23 cellular contexts compared by ENCODE assay signal in the genomic region with DNA sequence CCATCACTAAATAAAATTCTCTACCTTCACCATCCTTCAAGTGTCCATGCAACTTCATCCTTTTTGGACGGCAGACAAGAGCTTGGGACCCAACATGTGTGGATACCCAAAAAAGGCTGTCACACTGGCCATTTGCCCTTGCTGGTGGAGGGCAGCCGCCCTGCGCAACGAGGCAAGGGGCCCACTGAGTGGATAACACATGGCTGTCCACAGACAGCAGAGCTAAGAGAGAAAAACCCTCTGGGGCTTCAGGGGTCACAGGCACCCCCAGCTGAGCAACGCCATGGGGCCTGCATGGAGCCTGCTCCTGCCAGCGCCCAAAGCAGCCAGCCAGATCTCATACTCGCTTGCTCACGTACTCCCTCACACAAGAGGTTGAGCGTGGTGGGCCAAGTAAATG.
"Had no signal": no experiment of that assay in that cellular context is flagged by ENCODE, and none has a peak within 500 bp of the region (broad histone marks: within the 10 kb centered on the region; RNA-seq: fewer than 3 reads in every experiment).

No MANE protein-coding gene starts in this region.

- H3K4me1 Mint-ChIP-seq: naive thymus-derived CD4-positive, alpha-beta T cell had no signal

- DNase-seq: hippocampal formation; left colon; midbrain; mucosa of descending colon; naive thymus-derived CD4-positive, alpha-beta T cell; nucleus accumbens; right lobe of liver; stimulated activated CD4-positive, alpha-beta T cell treated with anti-CD3 and anti-CD28 coated beads, Interleukin-1b, Interleukin-23, amount 100 ng/mL, for 48 hours; stimulated activated CD4-positive, alpha-beta T cell treated with anti-CD3 and anti-CD28 coated beads, Interleukin-2, amount 100 ng/mL, for 48 hours; stimulated activated CD4-positive, alpha-beta T cell treated with anti-CD3 and anti-CD28 coated beads, Interleukin-4, amount 100 ng/mL, for 4 hours; stimulated activated naive CD4-positive, alpha-beta T cell; tibial artery; trophoblast cell; upper lobe of right lung had no signal

- H3K27ac Mint-ChIP-seq: naive thymus-derived CD4-positive, alpha-beta T cell; natural killer cell treated with Interleukin-12 subunit alpha and Interleukin-12 subunit beta and Interleukin-15 and Interleukin-18, amount 100 ng/mL, for 72 hours; stimulated activated naive CD8-positive, alpha-beta T cell treated with anti-CD3 and anti-CD28 coated beads, Interleukin-15, Interleukin-2, amounts not matched to agents 100 ng/mL and 50 ng/mL, for 24 hours had no signal

- H3K9me3 ChIP-seq: left lung, mucosa of descending colon, pancreas, psoas muscle, right lobe of liver, suprapubic skin, thoracic aorta, tibial artery, upper lobe of right lung had no signal

- H3K27me3 ChIP-seq: left lung, pancreas, right lobe of liver, suprapubic skin, tibial artery, upper lobe of right lung had no signal

- H3K36me3 Mint-ChIP-seq: naive thymus-derived CD4-positive, alpha-beta T cell; natural killer cell treated with Interleukin-12 subunit alpha and Interleukin-12 subunit beta and Interleukin-15 and Interleukin-18, amount 100 ng/mL, for 72 hours had no signal

- H3K27ac ChIP-seq: left lung, pancreas, psoas muscle, right lobe of liver, suprapubic skin, thoracic aorta, tibial artery, upper lobe of right lung had no signal

- H3K4me3 Mint-ChIP-seq: naive thymus-derived CD4-positive, alpha-beta T cell; natural killer cell treated with Interleukin-12 subunit alpha and Interleukin-12 subunit beta and Interleukin-15 and Interleukin-18, amount 100 ng/mL, for 72 hours; stimulated activated naive CD8-positive, alpha-beta T cell treated with anti-CD3 and anti-CD28 coated beads, Interleukin-15, Interleukin-2, amounts not matched to agents 100 ng/mL and 50 ng/mL, for 24 hours had no signal

- H3K4me2 ChIP-seq: smooth muscle cell had no signal

- ATAC-seq: left colon; left lung; mucosa of descending colon; naive thymus-derived CD4-positive, alpha-beta T cell; pancreas; psoas muscle; right lobe of liver; upper lobe of right lung had no signal

- H3K4me3 ChIP-seq: left lung, lung, mucosa of descending colon, pancreas, psoas muscle, right lobe of liver, smooth muscle cell, suprapubic skin, thoracic aorta, tibial artery, upper lobe of right lung had no signal

- H3K9me3 Mint-ChIP-seq: natural killer cell treated with Interleukin-12 subunit alpha and Interleukin-12 subunit beta and Interleukin-15 and Interleukin-18, amount 100 ng/mL, for 72 hours; stimulated activated naive CD8-positive, alpha-beta T cell treated with anti-CD3 and anti-CD28 coated beads, Interleukin-15, Interleukin-2, amounts not matched to agents 100 ng/mL and 50 ng/mL, for 24 hours had no signal

- H3K27me3 Mint-ChIP-seq: stimulated activated naive CD8-positive, alpha-beta T cell treated with anti-CD3 and anti-CD28 coated beads, Interleukin-15, Interleukin-2, amounts not matched to agents 100 ng/mL and 50 ng/mL, for 24 hours had no signal

- H3K36me3 ChIP-seq: left lung, pancreas, right lobe of liver, suprapubic skin, thoracic aorta, tibial artery, upper lobe of right lung had no signal

- H3K4me1 ChIP-seq: left lung, pancreas, psoas muscle, right lobe of liver, suprapubic skin, upper lobe of right lung had no signal
